Comparison of ENCODE assay signal across 8 cellular contexts in the genomic region with DNA sequence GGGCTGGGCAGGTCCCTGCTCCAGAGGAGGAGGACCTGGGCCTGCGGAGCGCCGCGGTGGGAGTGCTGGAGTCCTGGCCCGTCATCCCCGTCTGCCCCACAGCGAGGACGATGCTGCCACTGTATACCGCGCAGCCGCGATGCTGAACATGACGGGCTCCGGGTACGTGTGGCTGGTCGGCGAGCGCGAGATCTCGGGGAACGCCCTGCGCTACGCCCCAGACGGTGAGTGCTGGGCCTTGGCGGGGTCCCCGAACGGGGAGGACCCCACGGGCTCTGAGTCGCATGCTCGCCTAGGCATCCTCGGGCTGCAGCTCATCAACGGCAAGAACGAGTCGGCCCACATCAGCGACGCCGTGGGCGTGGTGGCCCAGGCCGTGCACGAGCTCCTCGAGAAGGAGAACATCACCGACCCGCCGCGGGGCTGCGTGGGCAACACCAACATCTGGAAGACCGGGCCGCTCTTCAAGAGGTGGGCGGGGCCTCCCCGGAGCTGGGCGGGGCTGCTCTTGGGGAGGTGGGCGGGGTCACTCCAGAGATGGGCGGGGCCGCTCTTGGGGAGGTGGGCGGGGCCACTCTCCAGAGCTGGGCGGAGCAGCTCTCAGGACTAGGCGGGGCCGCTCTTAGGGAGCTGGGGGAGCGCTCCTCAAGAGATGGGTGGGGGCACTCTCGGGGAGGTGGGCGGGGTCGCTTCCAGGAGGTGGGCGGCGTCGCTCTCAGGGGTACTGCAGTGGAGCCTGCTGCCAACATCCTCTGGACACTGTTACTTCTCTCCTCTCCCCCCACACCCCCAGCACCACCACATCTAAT. TPM values are rescaled to one million over a fixed set of nuclear protein-coding genes. Genes with fewer than 3 reads are reported as not detected.
A peak's percentile ranks its signal among the peaks of the same experiment; 100 is the strongest.
DNase-seq lines count a peak whose midpoint lies in the region; ATAC-seq and TF ChIP-seq lines count a peak whose summit lies in the region.

No MANE protein-coding gene starts in this region.

- no peak for TF ChIP-seq CTCF in GM20000 (IDR thresholded peaks at IDR 0.05; ENCODE audit: extremely low read depth, missing control alignments)
- no peak for TF ChIP-seq CTCF in colonic mucosa (IDR thresholded peaks at IDR 0.05)
- no peak for TF ChIP-seq CTCF in WERI-Rb-1 (IDR thresholded peaks at IDR 0.05; ENCODE audit: low read depth, low read length)

- no peaks in the 10 kb centered on the region for H3K4me1 ChIP-seq in colonic mucosa
- H3K4me1 ChIP-seq in neuronal stem cell (ENCODE audit: control insufficient read depth in 2 of 2, insufficient read depth in 1 of 2, low read depth in 1 of 2, low read length in 2 of 2), result peaks cover 6 to 8% of the 10 kb centered on the region in 2 donors

- peaks cover 3% of the 10 kb centered on the region for H3K79me1 ChIP-seq in neuronal stem cell (ENCODE audit: low read depth, low read length)

- H3K4ac ChIP-seq in neuronal stem cell (ENCODE audit: low read length), result no peak overlapping the region

- peaks cover 56% of the 10 kb centered on the region for H3K27me3 ChIP-seq in colonic mucosa
- peaks cover 17 to 67% (median 65%) of the 10 kb centered on the region in 3 experiments for H3K27me3 ChIP-seq in neuronal stem cell (ENCODE audit: control insufficient read depth in 3 of 3, insufficient read depth in 3 of 3, low read depth in 1 of 3, low read length in 3 of 3)
- H3K27me3 ChIP-seq in WERI-Rb-1 (ENCODE audit: insufficient read depth, low read depth, severe bottlenecking), result no peaks in the 10 kb centered on the region

- H3K27ac ChIP-seq in colonic mucosa (no peak overlapping the region), neuronal stem cell (replicated peaks; ENCODE audit: low read length) (no peak overlapping the region), WERI-Rb-1 (no peak overlapping the region)

- H2AK5ac ChIP-seq in neuronal stem cell (ENCODE audit: low read depth, low read length), result peak overlapping the region; percentile 61

- H3K4me2 ChIP-seq in neuronal stem cell (ENCODE audit: insufficient read depth, low read length, poor library complexity, severe bottlenecking), result peak overlapping the region; percentile 57

- ATAC-seq in HG03025 (IDR thresholded peaks at IDR 0.05; ENCODE audit: low FRiP score, unreplicated experiment), result no peak
- no peak for ATAC-seq in HG02870 (IDR thresholded peaks at IDR 0.05; ENCODE audit: unreplicated experiment)
- no peak for ATAC-seq in HG03159 (IDR thresholded peaks at IDR 0.05; ENCODE audit: unreplicated experiment)

- H3K9ac ChIP-seq in colonic mucosa (ENCODE audit: low read depth in 2 of 2, low read length in 2 of 2) (no peak overlapping the region), neuronal stem cell (ENCODE audit: low read depth, low read length, poor library complexity) (peak overlapping the region; percentile 60)

- H3K4me3 ChIP-seq in colonic mucosa (no peak overlapping the region), neuronal stem cell (ENCODE audit: low read length in 2 of 2) (peak overlapping the region in 1 of 2 donors; percentile 71), WERI-Rb-1 (ENCODE audit: low read depth, low read length) (no peak overlapping the region)

- no peak overlapping the region for H2BK5ac ChIP-seq in neuronal stem cell (ENCODE audit: low read length)

- intact Hi-C loops in colonic mucosa (cut with DNase I), result no loop called here

- peak overlapping the region; percentile 98 for H3K23ac ChIP-seq in neuronal stem cell (ENCODE audit: low read depth, low read length, poor library complexity)

- H3K14ac ChIP-seq in neuronal stem cell (ENCODE audit: low read length), result no peak overlapping the region

- peak overlapping the region; percentile 41 for H2BK12ac ChIP-seq in neuronal stem cell (ENCODE audit: low read length)

- DNase-seq in GM20000 (ENCODE audit: low spot score) (peak; percentile 87), colonic mucosa (peak; percentile 61), neuronal stem cell (ENCODE audit: low spot score) (peak; percentile 42), WERI-Rb-1 (no peak)
- peak in 3 of 4 experiments; percentile 29 to 47 (median 29) for DNase-seq in activated CD4-positive, CD25-positive, alpha-beta regulatory T cell (lab: John Stamatoyannopoulos, UW)

- H3K18ac ChIP-seq in neuronal stem cell (ENCODE audit: low read length), result peak overlapping the region; percentile 80

- H2BK120ac ChIP-seq in neuronal stem cell (ENCODE audit: low read depth, low read length), result no peak overlapping the region

- H4K91ac ChIP-seq in neuronal stem cell (ENCODE audit: low read depth, low read length, poor library complexity), result no peak overlapping the region

- no peaks in the 10 kb centered on the region for H3K9me3 ChIP-seq in colonic mucosa
- H3K9me3 ChIP-seq in neuronal stem cell (replicated peaks in 1 of 2; ENCODE audit: control insufficient read depth in 2 of 2, insufficient read depth in 1 of 2, low read depth in 1 of 2, low read length in 2 of 2), result peaks cover 0 to 18% of the 10 kb centered on the region in 2 donors
- no peaks in the 10 kb centered on the region for H3K9me3 ChIP-seq in WERI-Rb-1 (ENCODE audit: severe bottlenecking)

- H3K36me3 ChIP-seq in colonic mucosa (no peaks in the 10 kb centered on the region), neuronal stem cell (replicated peaks in 1 of 2; ENCODE audit: control insufficient read depth in 2 of 2, insufficient read depth in 2 of 2, low read length in 2 of 2) (peaks cover 0 to 2% of the 10 kb centered on the region in 2 donors), WERI-Rb-1 (no peaks in the 10 kb centered on the region)

- no CpG with 5 or more reads among the region's 65 CpGs for WGBS in neuronal stem cell (ENCODE audit: extremely low coverage in 2 of 2, insufficient read length in 2 of 2, insufficient replicate concordance in 1 of 2), 2 donors

- H2AFZ ChIP-seq in neuronal stem cell (ENCODE audit: low read length), result peak overlapping the region; percentile 51

- no peak overlapping the region for H4K8ac ChIP-seq in neuronal stem cell (ENCODE audit: low read depth, low read length)

- H2BK15ac ChIP-seq in neuronal stem cell (ENCODE audit: low read length), result no peak overlapping the region

RNA-seq across cellular contexts. Expression of a gene that starts 13.1 kb away (rescaled TPM):
- 10 to 100 TPM; 64.6 to 95.8 TPM for total RNA-seq in colonic mucosa
- polyA plus RNA-seq in neuronal stem cell (2013, experiment 1 of 2), result 1.2 TPM
- 1.3 TPM for polyA plus RNA-seq in neuronal stem cell (2013, experiment 2 of 2)

RNA-seq across cellular contexts. Expression of a gene that starts 15.1 kb away (rescaled TPM):
- total RNA-seq in colonic mucosa, result under 1 TPM in 1 of 2 donors, not detected in 1; 0.67 TPM
- not detected for polyA plus RNA-seq in neuronal stem cell (2013, experiment 1 of 2)
- polyA plus RNA-seq in neuronal stem cell (2013, experiment 2 of 2), result not detected

RNA-seq across cellular contexts. Expression of a gene that starts 17.8 kb away (rescaled TPM):
- under 1 TPM; 0.47 to 0.93 TPM for total RNA-seq in colonic mucosa
- polyA plus RNA-seq in neuronal stem cell (2013, experiment 1 of 2), result 0.20 TPM
- 0.07 TPM for polyA plus RNA-seq in neuronal stem cell (2013, experiment 2 of 2)

RNA-seq across cellular contexts. Expression of a gene that starts 31.6 kb away (rescaled TPM):
- total RNA-seq in colonic mucosa, result 10 to 100 TPM; 33.8 to 67.8 TPM
- polyA plus RNA-seq in neuronal stem cell (2013, experiment 1 of 2), result 16.9 TPM
- polyA plus RNA-seq in neuronal stem cell (2013, experiment 2 of 2), result 16.3 TPM

RNA-seq across cellular contexts. Expression of a gene that starts 31.7 kb away (rescaled TPM):
- total RNA-seq in colonic mucosa, result 100 to 1,000 TPM in 1 of 2 donors, 10 to 100 TPM in 1; 60.0 to 100 TPM
- 55.4 TPM for polyA plus RNA-seq in neuronal stem cell (2013, experiment 1 of 2)
- polyA plus RNA-seq in neuronal stem cell (2013, experiment 2 of 2), result 54.1 TPM
